Comparison of ENCODE assay signal across 8 cellular contexts in the genomic region with DNA sequence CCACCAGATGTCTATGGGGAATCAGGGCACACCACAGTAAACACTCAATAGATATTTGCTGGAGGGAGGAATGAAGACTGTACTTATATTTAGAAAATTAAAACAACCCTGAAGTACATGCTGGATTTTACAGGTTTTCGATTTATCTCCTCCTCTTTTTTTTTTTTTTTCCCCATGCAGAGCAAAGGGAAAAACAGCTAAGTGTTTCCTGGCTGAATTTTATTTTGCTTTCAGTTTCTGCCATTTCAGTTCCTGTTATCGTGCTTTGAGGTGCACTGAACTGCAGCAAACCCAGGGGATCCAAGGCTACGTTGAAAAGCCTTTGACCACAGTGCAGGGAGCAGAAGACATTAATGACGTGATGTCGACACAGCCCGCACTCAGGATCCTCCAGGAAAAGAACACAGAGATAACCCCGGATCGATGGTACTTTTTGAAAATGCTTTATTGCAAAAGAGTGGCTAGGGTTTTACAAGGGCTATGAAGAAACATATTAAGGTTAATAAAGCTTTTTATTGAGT. TPM values are rescaled to one million over a fixed set of nuclear protein-coding genes. Genes with fewer than 3 reads are reported as not detected.
A peak's percentile ranks its signal among the peaks of the same experiment; 100 is the strongest.
DNase-seq lines count a peak whose midpoint lies in the region; ATAC-seq and TF ChIP-seq lines count a peak whose summit lies in the region.

No MANE protein-coding gene starts in this region.

- H3K4me1 ChIP-seq in rectal smooth muscle tissue (ENCODE audit: control insufficient read depth, insufficient read depth, low read length) (no peaks in the 10 kb centered on the region), A673 (ENCODE audit: insufficient read depth, low read length, poor library complexity, severe bottlenecking) (no peaks in the 10 kb centered on the region)

- H3K9ac ChIP-seq in rectal smooth muscle tissue (ENCODE audit: low read length) = no peak overlapping the region

- no peaks in the 10 kb centered on the region for H3K36me3 ChIP-seq in rectal smooth muscle tissue (ENCODE audit: control insufficient read depth, insufficient read depth, low read length)
- no peaks in the 10 kb centered on the region for H3K36me3 ChIP-seq in A673 (ENCODE audit: insufficient read depth, low read length, poor library complexity, severe bottlenecking)

- no TSS peak for BruUV-seq in A673 (replicated peaks; lab: Mats Ljungman, UMichigan)

- H3K36me3 Mint-ChIP-seq in activated CD4-positive, alpha-beta T cell treated with anti-CD3 and anti-CD28 coated beads, Interleukin-2, amount 10 ng/mL, durations not matched to agents 7 days and 5 days (ENCODE audit: low read depth) = peaks cover 2% of the 10 kb centered on the region

- H3K27ac ChIP-seq in rectal smooth muscle tissue (ENCODE audit: low read depth, low read length) = peak overlapping the region; percentile 72
- H3K27ac ChIP-seq in A673 (ENCODE audit: low read depth, low read length, poor library complexity, severe bottlenecking) = no peak overlapping the region

- H3K9me3 ChIP-seq in A673 (ENCODE audit: low read depth, low read length, poor library complexity, severe bottlenecking) = no peaks in the 10 kb centered on the region

- peak; percentile 98 for ATAC-seq in GM21515 (IDR thresholded peaks at IDR 0.05; ENCODE audit: unreplicated experiment)

- H3K27me3 ChIP-seq in rectal smooth muscle tissue (ENCODE audit: control insufficient read depth, insufficient read depth, low read length) (no peaks in the 10 kb centered on the region), A673 (replicated peaks; ENCODE audit: insufficient read depth, low read depth, low read length, poor library complexity) (no peaks in the 10 kb centered on the region)

- H3K27ac Mint-ChIP-seq in activated CD4-positive, alpha-beta T cell treated with anti-CD3 and anti-CD28 coated beads, Interleukin-2, amount 10 ng/mL, durations not matched to agents 7 days and 5 days = peak overlapping the region; percentile 97

- peaks cover 18% of the 10 kb centered on the region for H3K4me1 Mint-ChIP-seq in activated CD4-positive, alpha-beta T cell treated with anti-CD3 and anti-CD28 coated beads, Interleukin-2, amount 10 ng/mL, durations not matched to agents 7 days and 5 days

- CTCF ChIA-PET in activated CD4-positive, alpha-beta T cell treated with anti-CD3 and anti-CD28 coated beads, Interleukin-2, amount 10 ng/mL, durations not matched to agents 7 days and 5 days (lab: Charles Lee) = no interaction called here
- CTCF ChIA-PET in A673 (lab: Charles Lee) = no interaction called here

- H3K4me3 Mint-ChIP-seq in activated CD4-positive, alpha-beta T cell treated with anti-CD3 and anti-CD28 coated beads, Interleukin-2, amount 10 ng/mL, durations not matched to agents 7 days and 5 days = peak overlapping the region; percentile 78

- POLR2A ChIA-PET in activated CD4-positive, alpha-beta T cell treated with anti-CD3 and anti-CD28 coated beads, Interleukin-2, amount 10 ng/mL, durations not matched to agents 7 days and 5 days (lab: Charles Lee) = interaction anchor here (0.6 kb wide), 1 partner anchor 20 kb away, joined by 5 read pairs; no protein-coding TSS in a partner anchor
- POLR2A ChIA-PET in A673 (lab: Charles Lee; ENCODE audit: low non-redundant PET) = interaction anchor here (0.6 kb wide), 1 partner anchor 40 kb away, joined by 3 read pairs; no protein-coding TSS in a partner anchor

- in situ Hi-C loops in G401 (cut with HindIII; ENCODE audit: low sequenced_read_pairs) = no loop called here

- H3K9me3 Mint-ChIP-seq in activated CD4-positive, alpha-beta T cell treated with anti-CD3 and anti-CD28 coated beads, Interleukin-2, amount 10 ng/mL, durations not matched to agents 7 days and 5 days = no peaks in the 10 kb centered on the region

- no peak for TF ChIP-seq CTCF in A673 (conservative IDR thresholded peaks at IDR 0.05; ENCODE audit: low read depth, low read length)

- no peaks in the 10 kb centered on the region for H3K27me3 Mint-ChIP-seq in activated CD4-positive, alpha-beta T cell treated with anti-CD3 and anti-CD28 coated beads, Interleukin-2, amount 10 ng/mL, durations not matched to agents 7 days and 5 days

- H3K4me3 ChIP-seq in rectal smooth muscle tissue (ENCODE audit: low read length) (peak overlapping the region; percentile 64), A673 (ENCODE audit: low read depth, low read length, poor library complexity, severe bottlenecking) (no peak overlapping the region)

- DNase-seq in G401 (ENCODE audit: low spot score) = peak; percentile 40
- DNase-seq in HuH-7.5 (ENCODE audit: low spot score) = peak; percentile 26
- peak; percentile 54 for DNase-seq in activated CD4-positive, alpha-beta T cell treated with anti-CD3 and anti-CD28 coated beads, Interleukin-2, amount 10 ng/mL, durations not matched to agents 7 days and 5 days
- peak; percentile 65 for DNase-seq in fibroblast of peridontal ligament (ENCODE audit: extremely low read depth)
- DNase-seq in A673 (ENCODE audit: low spot score) = no peak
- DNase-seq in NCI-H2171 (lab: John Stamatoyannopoulos, UW) = no peak

- intact Hi-C loops in A673 (cut with micrococcal nuclease; ENCODE audit: unreplicated experiment) = no loop called here

RNA-seq across cellular contexts. Expression of a gene that starts 35.9 kb away (rescaled TPM):
- total RNA-seq in G401 (2014; rRNA removed; shearing (Covaris generic)) = 142 and 206 TPM in 2 replicates
- total RNA-seq in activated CD4-positive, alpha-beta T cell treated with anti-CD3 and anti-CD28 coated beads, Interleukin-2, amount 10 ng/mL, durations not matched to agents 7 days and 5 days = 1 to 10 TPM in 1 of 2 experiments, under 1 TPM in 1; 0.92 to 1.2 TPM
- 233 and 260 TPM in 2 replicates for total RNA-seq in A673 (2021)

Comparison
In these comparisons a context has a peak if more than half of its experiments do, and no peak if none do; other contexts are left out.
1. DNase-seq: peak in G401 (single experiment), HuH-7.5 (single experiment), activated CD4-positive, alpha-beta T cell treated with anti-CD3 and anti-CD28 coated beads, Interleukin-2, amount 10 ng/mL, durations not matched to agents 7 days and 5 days (single experiment) and fibroblast of peridontal ligament (single experiment); none in A673 (single experiment) and NCI-H2171 (single experiment).
2. RNA of a gene that starts 35.9 kb away (total RNA-seq): 233 to 260 TPM in A673 and 142 to 206 TPM in G401; 0.92 to 1.2 TPM in activated CD4-positive, alpha-beta T cell treated with anti-CD3 and anti-CD28 coated beads, Interleukin-2, amount 10 ng/mL, durations not matched to agents 7 days and 5 days; every median in the first group is over 10 times any median in the second.